ENCODE assay signal across 1 cellular context in genomic region chr15:30984542-30984941, GRCh38.
TF ChIP-seq lines count a peak whose summit lies in the region.

No MANE protein-coding gene starts in this region.

TF ChIP-seq in endothelial cell of umbilical vein, 7 proteins besides CTCF, POLR2A, EP300 and RAD21:
- no peak for TF ChIP-seq POLR2AphosphoS5 (IDR thresholded peaks at IDR 0.05; ENCODE audit: insufficient read depth, low read depth, low read length)
- peak; percentile 8 for TF ChIP-seq GATA2 (IDR thresholded peaks at IDR 0.05; ENCODE audit: insufficient read depth, insufficient read length, low read depth, low read length)
